Comparison of ENCODE assay signal across 9 cellular contexts in the genomic region with DNA sequence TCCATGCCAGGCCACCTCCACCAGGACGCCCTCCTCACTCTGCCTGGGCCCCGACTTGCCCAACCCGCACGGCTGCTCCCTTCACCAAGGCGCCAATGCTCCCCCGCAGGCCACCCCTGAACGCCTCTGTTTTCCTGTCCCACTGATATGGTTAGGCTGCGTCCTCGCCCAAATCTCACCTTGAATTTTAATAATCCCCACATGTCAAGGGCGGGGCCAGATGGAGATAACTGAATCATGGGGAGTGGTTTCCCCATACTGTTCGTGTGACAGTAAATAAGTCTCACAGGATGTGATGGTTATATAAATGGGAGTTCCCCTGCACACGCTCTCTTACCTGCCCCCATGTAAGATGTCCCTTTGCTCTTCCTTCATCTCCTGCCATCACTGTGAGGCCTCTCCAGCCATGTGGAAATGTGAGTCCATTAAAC.
DNase-seq lines count a peak whose midpoint lies in the region; ATAC-seq lines count a peak whose summit lies in the region.
"Had no signal": no experiment of that assay in that cellular context is flagged by ENCODE, and none has a peak within 500 bp of the region (broad histone marks: within the 10 kb centered on the region; RNA-seq: fewer than 3 reads in every experiment).

No MANE protein-coding gene starts in this region.

- DNase-seq in activated CD4-positive, alpha-beta T cell treated with anti-CD3 and anti-CD28 coated beads for 1 hour, result peak; percentile 33
- DNase-seq in activated naive CD8-positive, alpha-beta T cell treated with anti-CD3 and anti-CD28 coated beads, Interleukin-2, amount 50 U/mL, for 16 hours (ENCODE audit: low read depth, low spot score), result peak; percentile 21
- peak; percentile 71 for DNase-seq in stimulated activated CD8-positive, alpha-beta memory T cell treated with anti-CD3 and anti-CD28 coated beads, Interleukin-4, amount 100 ng/mL, for 48 hours
- no peak for DNase-seq in kidney tubule cell (ENCODE audit: low spot score)
- no peak for DNase-seq in posterior cingulate gyrus
- no peak for DNase-seq in NOMO-1 (lab: John Stamatoyannopoulos, UW; ENCODE audit: unreplicated experiment in 2 of 2)
- no peak for DNase-seq in NCI-H2081 (lab: John Stamatoyannopoulos, UW)
- DNase-seq: nucleus accumbens had no signal

- ATAC-seq in GM21723 (IDR thresholded peaks at IDR 0.05; ENCODE audit: unreplicated experiment), result peak; percentile 70

- intact Hi-C loops in posterior cingulate gyrus (cut with DNase I), result no loop called here

Comparison
In these comparisons a context has a peak if more than half of its experiments do, and no peak if none do; other contexts are left out.
1. DNase-seq: peak in activated CD4-positive, alpha-beta T cell treated with anti-CD3 and anti-CD28 coated beads for 1 hour (single experiment), activated naive CD8-positive, alpha-beta T cell treated with anti-CD3 and anti-CD28 coated beads, Interleukin-2, amount 50 U/mL, for 16 hours (single experiment) and stimulated activated CD8-positive, alpha-beta memory T cell treated with anti-CD3 and anti-CD28 coated beads, Interleukin-4, amount 100 ng/mL, for 48 hours (single experiment); none in kidney tubule cell (single experiment), posterior cingulate gyrus (0 of 10), NOMO-1 (0 of 2) and NCI-H2081 (0 of 2).